In the genomic region with DNA sequence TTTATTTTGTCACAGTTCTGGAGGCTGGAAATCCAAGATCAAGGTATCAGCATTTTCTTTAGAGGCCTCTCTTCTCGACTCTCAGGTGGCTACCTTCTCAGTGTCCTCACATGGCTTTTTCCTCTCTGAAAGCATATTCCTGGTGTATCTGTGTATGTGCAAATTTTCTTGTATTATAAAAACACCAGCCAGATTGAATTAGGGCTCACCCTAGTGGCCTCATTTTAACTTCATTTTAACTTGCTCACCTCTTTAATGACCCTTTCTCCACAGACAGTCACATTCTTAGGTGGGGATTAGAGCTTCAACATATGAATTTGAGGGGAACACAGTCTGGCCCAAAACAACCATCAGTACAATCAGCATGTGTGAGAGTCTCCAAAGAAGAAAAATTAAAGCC, we compare ENCODE assay signal across 12 cellular contexts.
A peak's percentile ranks its signal among the peaks of the same experiment; 100 is the strongest.
DNase-seq lines count a peak whose midpoint lies in the region; TF ChIP-seq lines count a peak whose summit lies in the region.
"Had no signal": no experiment of that assay in that cellular context is flagged by ENCODE, and none has a peak within 500 bp of the region (broad histone marks: within the 10 kb centered on the region; RNA-seq: fewer than 3 reads in every experiment).

No MANE protein-coding gene starts in this region.

- no peak overlapping the region for H3K23ac ChIP-seq in mesenchymal stem cell (ENCODE audit: low read length in 2 of 2)

- H3K27me3 ChIP-seq in DOHH2 (ENCODE audit: control insufficient read depth, low read length) (no peaks in the 10 kb centered on the region), mesenchymal stem cell (ENCODE audit: control insufficient read depth in 1 of 2, insufficient read depth in 1 of 2, low read length in 2 of 2) (no peaks in the 10 kb centered on the region)
- H3K27me3 ChIP-seq: gastroesophageal sphincter had no signal

- H3K18ac ChIP-seq in mesenchymal stem cell (ENCODE audit: low read depth in 1 of 2, low read length in 2 of 2) = no peak overlapping the region

- TF ChIP-seq CTCF in DOHH2 (IDR thresholded peaks at IDR 0.05; ENCODE audit: low read depth, low read length, poor library complexity, severe bottlenecking) = peak; percentile 41
- TF ChIP-seq CTCF in VCaP (conservative IDR thresholded peaks at IDR 0.05) = peak; percentile 47

- H3K27ac ChIP-seq in DOHH2 (ENCODE audit: low read depth, low read length) (no peak overlapping the region), VCaP (no peak overlapping the region), mesenchymal stem cell (ENCODE audit: low read length, poor library complexity, severe bottlenecking) (no peak overlapping the region), substantia nigra (ENCODE audit: low read depth, low read length, poor library complexity, severe bottlenecking) (no peak overlapping the region), caudate nucleus (ENCODE audit: low read depth, low read length) (no peak overlapping the region)
- H3K27ac ChIP-seq: coronary artery, gastroesophageal sphincter had no signal

- no peaks in the 10 kb centered on the region for H3K79me2 ChIP-seq in DOHH2 (ENCODE audit: control insufficient read depth, low read length)

- H3K36me3 ChIP-seq in DOHH2 (ENCODE audit: control insufficient read depth, low read length) (no peaks in the 10 kb centered on the region), mesenchymal stem cell (ENCODE audit: control insufficient read depth in 1 of 2, insufficient read depth in 2 of 2, low read depth in 1 of 2, low read length in 2 of 2) (no peaks in the 10 kb centered on the region)
- H3K36me3 ChIP-seq: gastroesophageal sphincter had no signal

- H2BK120ac ChIP-seq in mesenchymal stem cell (ENCODE audit: low read depth, low read length) = no peak overlapping the region

- H2BK12ac ChIP-seq in mesenchymal stem cell (ENCODE audit: low read length in 2 of 2) = no peak overlapping the region

- no peak overlapping the region for H2AFZ ChIP-seq in mesenchymal stem cell (ENCODE audit: low read depth, low read length)

- H3K4me3 ChIP-seq in DOHH2 (ENCODE audit: low read length) (no peak overlapping the region), mesenchymal stem cell (ENCODE audit: insufficient read depth in 1 of 2, low read depth in 1 of 2, low read length in 2 of 2) (no peak overlapping the region)
- H3K4me3 ChIP-seq: coronary artery, gastroesophageal sphincter had no signal

- H4K8ac ChIP-seq in mesenchymal stem cell (ENCODE audit: low read length) = no peak overlapping the region

- H3K4me1 ChIP-seq in DOHH2 (ENCODE audit: control insufficient read depth, low read length) (no peaks in the 10 kb centered on the region), mesenchymal stem cell (ENCODE audit: control insufficient read depth, insufficient read depth, low read depth, low read length) (no peaks in the 10 kb centered on the region)
- H3K4me1 ChIP-seq: gastroesophageal sphincter had no signal

- no peak overlapping the region for H4K91ac ChIP-seq in mesenchymal stem cell (ENCODE audit: low read length)

- H3K9me3 ChIP-seq in DOHH2 (ENCODE audit: control insufficient read depth, insufficient read depth, low read length) = no peaks in the 10 kb centered on the region
- H3K9me3 ChIP-seq in mesenchymal stem cell (ENCODE audit: control insufficient read depth, low read length) = no peaks in the 10 kb centered on the region
- H3K9me3 ChIP-seq: gastroesophageal sphincter had no signal

- no peaks in the 10 kb centered on the region for H3F3A ChIP-seq in DOHH2 (ENCODE audit: control insufficient read depth, insufficient read depth)

- H3K14ac ChIP-seq in mesenchymal stem cell (ENCODE audit: low read length in 2 of 2) = peak overlapping the region in 1 of 2 experiments; percentile 36

- H2BK5ac ChIP-seq in mesenchymal stem cell (ENCODE audit: low read depth, low read length, poor library complexity, severe bottlenecking) = no peak overlapping the region

- H2BK15ac ChIP-seq in mesenchymal stem cell (ENCODE audit: low read depth, poor library complexity, severe bottlenecking) = no peak overlapping the region

- DNase-seq in HT1080 (ENCODE audit: low read depth) = peak; percentile 24
- DNase-seq in mesenchymal stem cell = peak; percentile 1
- no peak for DNase-seq in substantia nigra (lab: John Stamatoyannopoulos, UW)
- no peak for DNase-seq in GOT3 (lab: John Stamatoyannopoulos, UW)
- DNase-seq in caudate nucleus (lab: John Stamatoyannopoulos, UW) = no peak
- DNase-seq: KBM-7, kidney glomerular epithelial cell, natural killer cell had no signal

- no peak overlapping the region for H2AK5ac ChIP-seq in mesenchymal stem cell (ENCODE audit: low read length, severe bottlenecking)

- H3K9ac ChIP-seq in mesenchymal stem cell (ENCODE audit: low read length) = no peak overlapping the region

- H3K4me2 ChIP-seq in DOHH2 (ENCODE audit: low read length) (no peak overlapping the region), mesenchymal stem cell (ENCODE audit: low read length, poor library complexity, severe bottlenecking) (no peak overlapping the region)

- no CpG with 5 or more reads among the region's 1 CpG for WGBS in mesenchymal stem cell

- H3K4ac ChIP-seq in mesenchymal stem cell (ENCODE audit: low read depth in 1 of 2, low read length in 2 of 2) = no peak overlapping the region

- no peaks in the 10 kb centered on the region for H3K9me2 ChIP-seq in DOHH2 (replicated peaks; ENCODE audit: control insufficient read depth, low read length)

- no peaks in the 10 kb centered on the region for H4K20me1 ChIP-seq in DOHH2 (ENCODE audit: control insufficient read depth, insufficient read depth, low read depth, low read length)

- H3K79me1 ChIP-seq in mesenchymal stem cell (replicated peaks; ENCODE audit: low read length, poor library complexity, severe bottlenecking) = no peaks in the 10 kb centered on the region

Comparison
In these comparisons a context has a peak if more than half of its experiments do, and no peak if none do; other contexts are left out.
1. DNase-seq: peak in HT1080 (single experiment) and mesenchymal stem cell (single experiment); none in substantia nigra (0 of 49), GOT3 (single experiment) and caudate nucleus (0 of 61).